In genomic region chr4:8643986-8644385, GRCh38 we compare ENCODE assay signal across 22 cellular contexts. TPM values are rescaled to one million over a fixed set of nuclear protein-coding genes. Genes with fewer than 3 reads are reported as not detected.
DNase-seq lines count a peak whose midpoint lies in the region; ATAC-seq and TF ChIP-seq lines count a peak whose summit lies in the region.
"Had no signal": no experiment of that assay in that cellular context is flagged by ENCODE, and none has a peak within 500 bp of the region (broad histone marks: within the 10 kb centered on the region; RNA-seq: fewer than 3 reads in every experiment).

No MANE protein-coding gene starts in this region.

- H3K9me3 ChIP-seq in left lung, result no peaks in the 10 kb centered on the region
- H3K9me3 ChIP-seq: A549, SJCRH30 had no signal

- no peaks in the 10 kb centered on the region for H3K4me1 Mint-ChIP-seq in natural killer cell treated with Interleukin-12 subunit alpha and Interleukin-12 subunit beta and Interleukin-15 and Interleukin-18, amount 100 ng/mL, for 72 hours (ENCODE audit: low read depth in 2 of 2)
- H3K4me1 Mint-ChIP-seq in natural killer cell, result no peaks in the 10 kb centered on the region

- H3K27me3 Mint-ChIP-seq in natural killer cell treated with Interleukin-12 subunit alpha and Interleukin-12 subunit beta and Interleukin-15 and Interleukin-18, amount 100 ng/mL, for 72 hours, result peaks cover 4 to 7% of the 10 kb centered on the region in 2 donors
- H3K27me3 Mint-ChIP-seq in natural killer cell (ENCODE audit: low read depth in 2 of 2), result peaks cover 3 to 5% of the 10 kb centered on the region in 2 donors

- intact Hi-C loops in natural killer cell (cut with micrococcal nuclease) (no loop called here), left lung (cut with DNase I) (no loop called here), posterior vena cava (cut with DNase I) (no loop called here)

- H3K27ac ChIP-seq in left lung, result no peak overlapping the region
- H3K27ac ChIP-seq: A549, GM23248, SJCRH30 had no signal

- TF ChIP-seq CTCF in natural killer cell (IDR thresholded peaks at IDR 0.05) (no peak), left lung (IDR thresholded peaks at IDR 0.05) (no peak)

- H3K36me3 Mint-ChIP-seq in natural killer cell treated with Interleukin-12 subunit alpha and Interleukin-12 subunit beta and Interleukin-15 and Interleukin-18, amount 100 ng/mL, for 72 hours, result no peaks in the 10 kb centered on the region
- no peaks in the 10 kb centered on the region for H3K36me3 Mint-ChIP-seq in natural killer cell
- H3K36me3 Mint-ChIP-seq: CD8-positive, alpha-beta T cell had no signal

- no peaks in the 10 kb centered on the region for H3K4me1 ChIP-seq in left lung
- H3K4me1 ChIP-seq: A549, SJCRH30 had no signal

- no peaks in the 10 kb centered on the region for H3K9me3 Mint-ChIP-seq in natural killer cell treated with Interleukin-12 subunit alpha and Interleukin-12 subunit beta and Interleukin-15 and Interleukin-18, amount 100 ng/mL, for 72 hours
- no peaks in the 10 kb centered on the region for H3K9me3 Mint-ChIP-seq in natural killer cell
- H3K9me3 Mint-ChIP-seq: CD8-positive, alpha-beta T cell had no signal

- H3K27ac Mint-ChIP-seq in natural killer cell treated with Interleukin-12 subunit alpha and Interleukin-12 subunit beta and Interleukin-15 and Interleukin-18, amount 100 ng/mL, for 72 hours, result no peak overlapping the region
- no peak overlapping the region for H3K27ac Mint-ChIP-seq in natural killer cell
- H3K27ac Mint-ChIP-seq: CD8-positive, alpha-beta T cell had no signal

- peak; percentile 56 for DNase-seq in natural killer cell treated with Interleukin-12 subunit alpha and Interleukin-12 subunit beta and Interleukin-15 and Interleukin-18, amount 100 ng/mL, for 72 hours (ENCODE audit: low spot score)
- no peak for DNase-seq in natural killer cell
- DNase-seq in left lung, result peak; percentile 19 to 80
- peak; percentile 68 for DNase-seq in posterior vena cava (ENCODE audit: low spot score)
- DNase-seq in NCI-H1092 treated with DMSO at 0.1 percent for 48 hours (lab: John Stamatoyannopoulos, UW), result no peak
- no peak for DNase-seq in activated CD4-positive, CD25-positive, alpha-beta regulatory T cell (lab: John Stamatoyannopoulos, UW)
- DNase-seq in NCI-H510A (lab: John Stamatoyannopoulos, UW), result no peak
- DNase-seq: Calu3, GF-D8, GM23248, MM.1S, NCI-H1105, NCI-H2081, NCI-H446 treated with DMSO at 0.1 percent for 48 hours, NCI-H748 treated with DMSO at 0.1 percent for 48 hours, OCI-M1, RPMI8226, SJCRH30 had no signal

- ATAC-seq in natural killer cell treated with Interleukin-12 subunit alpha and Interleukin-12 subunit beta and Interleukin-15 and Interleukin-18, amount 100 ng/mL, for 72 hours, result no peak
- no peak for ATAC-seq in natural killer cell
- ATAC-seq in left lung, result no peak
- ATAC-seq in activated CD4-positive, CD25-positive, alpha-beta regulatory T cell treated with anti-CD3 and anti-CD28 coated beads, Interleukin-2, amount 50 U/mL, for 24 hours, result no peak
- ATAC-seq: A549; CD8-positive, alpha-beta T cell; HCT116 had no signal

- no peak overlapping the region for H3K4me3 Mint-ChIP-seq in natural killer cell treated with Interleukin-12 subunit alpha and Interleukin-12 subunit beta and Interleukin-15 and Interleukin-18, amount 100 ng/mL, for 72 hours
- no peak overlapping the region for H3K4me3 Mint-ChIP-seq in natural killer cell
- H3K4me3 Mint-ChIP-seq: CD8-positive, alpha-beta T cell had no signal

- peaks cover 4 to 56% of the 10 kb centered on the region in 2 donors for H3K27me3 ChIP-seq in left lung

- no peaks in the 10 kb centered on the region for H3K36me3 ChIP-seq in left lung
- H3K36me3 ChIP-seq: SJCRH30 had no signal

- no peak overlapping the region for H3K4me3 ChIP-seq in left lung
- H3K4me3 ChIP-seq: A549, GM23248, SJCRH30 had no signal

RNA-seq across cellular contexts. Expression of gene CPZ, which starts 51.4 kb away (rescaled TPM):
- not detected for total RNA-seq in natural killer cell treated with Interleukin-12 subunit alpha and Interleukin-12 subunit beta and Interleukin-15 and Interleukin-18, amount 100 ng/mL, for 72 hours
- total RNA-seq in natural killer cell, result not detected
- 10 to 100 TPM in 1 of 2 donors, 1 to 10 TPM in 1; 4.3 to 18.4 TPM for total RNA-seq in left lung
- total RNA-seq in posterior vena cava, result 10 to 100 TPM in 1 of 2 donors, 1 to 10 TPM in 1; 5.3 to 15.6 TPM
- total RNA-seq: Calu3; CD8-positive, alpha-beta T cell had no signal

Comparison
In these comparisons a context has a peak if more than half of its experiments do, and no peak if none do; other contexts are left out.
1. DNase-seq: peak in natural killer cell treated with Interleukin-12 subunit alpha and Interleukin-12 subunit beta and Interleukin-15 and Interleukin-18, amount 100 ng/mL, for 72 hours (single experiment), left lung (2 of 2) and posterior vena cava (single experiment); none in natural killer cell (single experiment), NCI-H1092 treated with DMSO at 0.1 percent for 48 hours (single experiment), activated CD4-positive, CD25-positive, alpha-beta regulatory T cell (0 of 4) and NCI-H510A (single experiment).
2. RNA of gene CPZ, which starts 51.4 kb away (total RNA-seq): 4.3 to 18.4 TPM in left lung and 5.3 to 15.6 TPM in posterior vena cava; not detected in natural killer cell treated with Interleukin-12 subunit alpha and Interleukin-12 subunit beta and Interleukin-15 and Interleukin-18, amount 100 ng/mL, for 72 hours and not detected in natural killer cell; every median in the first group is over 4 times any median in the second.